ENCODE assay signal across 8 cellular contexts in genomic region chr21:41169258-41169576, GRCh38. TPM values are rescaled to one million over a fixed set of nuclear protein-coding genes. Genes with fewer than 3 reads are reported as not detected.
A peak's percentile ranks its signal among the peaks of the same experiment; 100 is the strongest.
DNase-seq lines count a peak whose midpoint lies in the region; ATAC-seq, FAIRE-seq and TF ChIP-seq lines count a peak whose summit lies in the region.
"Had no signal": no experiment of that assay in that cellular context is flagged by ENCODE, and none has a peak within 500 bp of the region (broad histone marks: within the 10 kb centered on the region; RNA-seq: fewer than 3 reads in every experiment).

No MANE protein-coding gene starts in this region.

- H3K4me3 ChIP-seq in HUES6 (ENCODE audit: low read depth, low read length) (peak overlapping the region; percentile 73), ascending aorta (peak overlapping the region; percentile 92 to 99), keratinocyte (ENCODE audit: control insufficient read depth in 2 of 3, extremely low read depth in 1 of 3, insufficient read depth in 2 of 3, low read depth in 1 of 3, low read length in 3 of 3) (peak overlapping the region; percentile 76 to 91 (median 87))

- peaks cover 23% of the 10 kb centered on the region; the same call in 1 of the 2 replicates for H3K4me1 ChIP-seq in HUES6 (ENCODE audit: control insufficient read depth, insufficient read depth, low read length)
- H3K4me1 ChIP-seq in ascending aorta: peaks cover 0 to 17% of the 10 kb centered on the region in 2 donors
- peaks cover 40% of the 10 kb centered on the region for H3K4me1 ChIP-seq in keratinocyte (ENCODE audit: control insufficient read depth, extremely low read depth, insufficient read depth, low read length)

- H4K20me1 ChIP-seq in keratinocyte (ENCODE audit: control insufficient read depth, extremely low read depth, insufficient read depth, low read length): no peaks in the 10 kb centered on the region

- no peaks in the 10 kb centered on the region for H3K9me1 ChIP-seq in keratinocyte (ENCODE audit: control insufficient read depth, extremely low read depth, insufficient read depth, low read length)

- ATAC-seq in stimulated activated memory B cell treated with anti-CD40 and anti-IgM and Interleukin-4, amounts not matched to agents 10 μg/mL and 1 μg/mL and 100 μg/mL, for 72 hours: no peak
- ATAC-seq in GM21367 (IDR thresholded peaks at IDR 0.05; ENCODE audit: unreplicated experiment): no peak

- H3K36me3 ChIP-seq in HUES6 (ENCODE audit: control insufficient read depth, insufficient read depth, low read length) (no peaks in the 10 kb centered on the region), ascending aorta (no peaks in the 10 kb centered on the region), keratinocyte (ENCODE audit: control insufficient read depth in 2 of 2, extremely low read depth in 1 of 2, insufficient read depth in 2 of 2, low read length in 2 of 2) (peaks cover 5 to 6% of the 10 kb centered on the region in 2 experiments)

- no peaks in the 10 kb centered on the region for H3K27me3 Mint-ChIP-seq in stimulated activated memory B cell treated with anti-CD40 and anti-IgM and Interleukin-4, amounts not matched to agents 10 μg/mL and 1 μg/mL and 100 μg/mL, for 72 hours

- H3K9ac ChIP-seq in HUES6 (ENCODE audit: low read length): peak overlapping the region; percentile 26
- H3K9ac ChIP-seq in keratinocyte (ENCODE audit: control insufficient read depth, extremely low read depth, insufficient read depth, low read length): peak overlapping the region; percentile 89

- peaks cover 8% of the 10 kb centered on the region for H3K36me3 Mint-ChIP-seq in stimulated activated memory B cell treated with anti-CD40 and anti-IgM and Interleukin-4, amounts not matched to agents 10 μg/mL and 1 μg/mL and 100 μg/mL, for 72 hours

- H3K4me1 Mint-ChIP-seq in stimulated activated memory B cell treated with anti-CD40 and anti-IgM and Interleukin-4, amounts not matched to agents 10 μg/mL and 1 μg/mL and 100 μg/mL, for 72 hours: peaks cover 28% of the 10 kb centered on the region

- peak; percentile 9 for FAIRE-seq in keratinocyte (lab: Jason Lieb, UNC)

- no peak for TF ChIP-seq CTCF in ascending aorta (IDR thresholded peaks at IDR 0.05)
- no peak for TF ChIP-seq CTCF in keratinocyte (optimal IDR thresholded peaks at IDR 0.05 in 1 of 3, IDR thresholded peaks at IDR 0.05 in 1 of 3, conservative IDR thresholded peaks at IDR 0.05 in 1 of 3; ENCODE audit: extremely low read depth in 1 of 3, insufficient read depth in 2 of 3, low read length in 3 of 3)

- DNase-seq in ascending aorta (ENCODE audit: low spot score in 2 of 2) (no peak), keratinocyte (ENCODE audit: low read depth, low spot score) (no peak), inferior parietal cortex (ENCODE audit: extremely low spot score) (no peak)
- no peak for DNase-seq in stimulated activated CD4-positive, alpha-beta T cell treated with anti-CD3 and anti-CD28 coated beads, Interleukin-4, amount 100 ng/mL, for 1 hour
- DNase-seq: stimulated activated CD4-positive, alpha-beta T cell treated with anti-CD3 and anti-CD28 coated beads, Interleukin-2, amount 100 ng/mL, for 48 hours had no signal

- H3K4me2 ChIP-seq in keratinocyte (ENCODE audit: control insufficient read depth, extremely low read depth, insufficient read depth, low read depth, low read length): peak overlapping the region; percentile 81

- H3K27ac Mint-ChIP-seq in stimulated activated memory B cell treated with anti-CD40 and anti-IgM and Interleukin-4, amounts not matched to agents 10 μg/mL and 1 μg/mL and 100 μg/mL, for 72 hours: peak overlapping the region; percentile 52

- no peaks in the 10 kb centered on the region for H3K9me3 Mint-ChIP-seq in stimulated activated memory B cell treated with anti-CD40 and anti-IgM and Interleukin-4, amounts not matched to agents 10 μg/mL and 1 μg/mL and 100 μg/mL, for 72 hours

- no peak overlapping the region for H3K27ac ChIP-seq in HUES6 (ENCODE audit: low read depth, low read length)
- peak overlapping the region; percentile 98 to 99 for H3K27ac ChIP-seq in ascending aorta
- H3K27ac ChIP-seq in keratinocyte (ENCODE audit: control insufficient read depth, insufficient read depth, low read length): peak overlapping the region; percentile 96

- peaks cover 45% of the 10 kb centered on the region for H3K27me3 ChIP-seq in HUES6 (ENCODE audit: control insufficient read depth, insufficient read depth, low read length)
- H3K27me3 ChIP-seq in ascending aorta: no peaks in the 10 kb centered on the region
- H3K27me3 ChIP-seq in keratinocyte (ENCODE audit: control insufficient read depth, extremely low read depth, insufficient read depth, low read length): no peaks in the 10 kb centered on the region

- peak overlapping the region; percentile 83 for H3K4me3 Mint-ChIP-seq in stimulated activated memory B cell treated with anti-CD40 and anti-IgM and Interleukin-4, amounts not matched to agents 10 μg/mL and 1 μg/mL and 100 μg/mL, for 72 hours

- intact Hi-C loops in ascending aorta (cut with DNase I): loop anchor here (1.0 to 10.0 kb wide), 5 partner anchors 78 to 1326 kb away; partner anchors contain the start of genes MX1, RIPK4 and RSPH1

- H3K9me3 ChIP-seq in HUES6 (ENCODE audit: control insufficient read depth, insufficient read depth, low read depth, low read length): no peaks in the 10 kb centered on the region
- H3K9me3 ChIP-seq in ascending aorta: no peaks in the 10 kb centered on the region
- no peaks in the 10 kb centered on the region for H3K9me3 ChIP-seq in keratinocyte (ENCODE audit: control insufficient read depth, low read depth, low read length)

- peaks cover 45% of the 10 kb centered on the region for H3K79me2 ChIP-seq in keratinocyte (ENCODE audit: control insufficient read depth, insufficient read depth, low read length)

- dilution Hi-C loops in keratinocyte (cut with MboI; ENCODE audit: extremely low pct_ligation_motif_present, low sequenced_read_pairs): no loop called here

- no peak overlapping the region for H2AFZ ChIP-seq in keratinocyte (ENCODE audit: control insufficient read depth, low read length)

RNA-seq across cellular contexts. Expression of gene BACE2, which starts 1.3 kb away (rescaled TPM):
- total RNA-seq in ascending aorta: 151 TPM
- polyA plus RNA-seq in keratinocyte: 89.7 to 162 TPM (median 130 TPM) in 3 replicates
- polyA plus RNA-seq in keratinocyte (2011; ENCODE audit: low read depth): 31.9 TPM
- polyA plus RNA-seq in keratinocyte (2011; cell fraction: cytosol; rRNA removed): 122 and 149 TPM in 2 replicates
- 153 and 161 TPM in 2 replicates for polyA plus RNA-seq in keratinocyte (2011; cell fraction: nucleus; rRNA removed)
- 57.6 and 100.0 TPM in 2 replicates for polyA plus RNA-seq in keratinocyte (2012; ENCODE audit: low replicate concordance)
- polyA minus RNA-seq in keratinocyte: 101 to 131 TPM (median 126 TPM) in 3 replicates
- 99.8 TPM for polyA minus RNA-seq in keratinocyte (2011; cell fraction: cytosol; rRNA and poly(A)+ RNA removed)
- polyA minus RNA-seq in keratinocyte (2011; cell fraction: nucleus; rRNA and poly(A)+ RNA removed): 82.9 and 141 TPM in 2 replicates
